1 cellular context compared by ENCODE assay signal in genomic region chr6:83976037-83976755, GRCh38.
TF ChIP-seq lines count a peak whose summit lies in the region.

No MANE protein-coding gene starts in this region.

TF ChIP-seq in K562, 482 proteins besides CTCF, POLR2A, EP300 and RAD21:
- TF ChIP-seq THRB (CRISPR knock-in tag; conservative IDR thresholded peaks at IDR 0.05) (no peak), TFE3 (CRISPR knock-in tag; IDR thresholded peaks at IDR 0.05) (0 out of 2 replicates have a peak, but pooled peaks have one; percentile 10)
